17 cellular contexts compared by ENCODE assay signal in genomic region chr5:31921852-31922305, GRCh38.
A peak's percentile ranks its signal among the peaks of the same experiment; 100 is the strongest.
DNase-seq lines count a peak whose midpoint lies in the region; ATAC-seq and TF ChIP-seq lines count a peak whose summit lies in the region.
"Had no signal": no experiment of that assay in that cellular context is flagged by ENCODE, and none has a peak within 500 bp of the region (broad histone marks: within the 10 kb centered on the region; RNA-seq: fewer than 3 reads in every experiment).

No MANE protein-coding gene starts in this region.

- H3K14ac ChIP-seq in neuronal stem cell (ENCODE audit: low read length) = no peak overlapping the region

- intact Hi-C loops in PC-3 (cut with micrococcal nuclease) = no loop called here

- H4K8ac ChIP-seq in neuronal stem cell (ENCODE audit: low read depth, low read length) = no peak overlapping the region

- POLR2A ChIA-PET in PC-3 (lab: Charles Lee; ENCODE audit: unreplicated experiment) = interaction anchor here (0.6 kb wide), 1 partner anchor 1313 kb away, joined by 7 read pairs; no protein-coding TSS in a partner anchor

- H3K4me3 ChIP-seq in GM23338 (no peak overlapping the region), PC-3 (ENCODE audit: low read length) (no peak overlapping the region), neuronal stem cell (ENCODE audit: low read length in 2 of 2) (no peak overlapping the region)
- H3K4me3 ChIP-seq: BLaER1 treated with 17β-estradiol and CSF1 and Interleukin-3, amounts not matched to agents 10 nM and 100 nM; cardiac muscle cell; esophagus muscularis mucosa; right atrium auricular region had no signal

- H2AFZ ChIP-seq in GM23338 = no peak overlapping the region
- H2AFZ ChIP-seq in PC-3 (ENCODE audit: low read length) = no peak overlapping the region
- peak overlapping the region; percentile 23 for H2AFZ ChIP-seq in neuronal stem cell (ENCODE audit: low read length)

- H3K27me3 Mint-ChIP-seq in GM23338 (ENCODE audit: insufficient read depth, low read depth, poor library complexity) (peaks cover 3% of the 10 kb centered on the region), endothelial cell (ENCODE audit: unreplicated experiment) (peaks cover 3% of the 10 kb centered on the region)
- no peaks in the 10 kb centered on the region for H3K27me3 Mint-ChIP-seq in activated CD8-positive, alpha-beta memory T cell treated with anti-CD3 and anti-CD28 coated beads, Interleukin-2, amount 10 ng/mL, durations not matched to agents 7 days and 5 days

- no peak overlapping the region for H2BK120ac ChIP-seq in neuronal stem cell (ENCODE audit: low read depth, low read length)

- H3K4me1 Mint-ChIP-seq in GM23338 = peaks cover 5% of the 10 kb centered on the region; the same call in 2 of the 3 replicates
- H3K4me1 Mint-ChIP-seq in endothelial cell (ENCODE audit: unreplicated experiment) = peaks cover 47% of the 10 kb centered on the region
- H3K4me1 Mint-ChIP-seq in activated CD8-positive, alpha-beta memory T cell treated with anti-CD3 and anti-CD28 coated beads, Interleukin-2, amount 10 ng/mL, durations not matched to agents 7 days and 5 days = no peaks in the 10 kb centered on the region
- H3K4me1 Mint-ChIP-seq: immature natural killer cell, T-helper 17 cell had no signal

- H3K27me3 ChIP-seq in GM23338 (ENCODE audit: insufficient read depth) (no peaks in the 10 kb centered on the region), PC-3 (ENCODE audit: low read length) (no peaks in the 10 kb centered on the region), neuronal stem cell (ENCODE audit: control insufficient read depth in 3 of 3, insufficient read depth in 3 of 3, low read depth in 1 of 3, low read length in 3 of 3) (no peaks in the 10 kb centered on the region)
- H3K27me3 ChIP-seq: BLaER1 treated with 17β-estradiol and CSF1 and Interleukin-3, amounts not matched to agents 10 nM and 100 nM; cardiac muscle cell; esophagus muscularis mucosa; right atrium auricular region had no signal

- no peaks in the 10 kb centered on the region for H3K36me3 ChIP-seq in GM23338 (ENCODE audit: insufficient read depth)
- H3K36me3 ChIP-seq in PC-3 (ENCODE audit: low read depth, low read length) = no peaks in the 10 kb centered on the region
- H3K36me3 ChIP-seq in neuronal stem cell (replicated peaks in 1 of 2; ENCODE audit: control insufficient read depth in 2 of 2, insufficient read depth in 2 of 2, low read length in 2 of 2) = no peaks in the 10 kb centered on the region
- H3K36me3 ChIP-seq: BLaER1 treated with 17β-estradiol and CSF1 and Interleukin-3, amounts not matched to agents 10 nM and 100 nM; cardiac muscle cell; esophagus muscularis mucosa; right atrium auricular region had no signal

- H3K4me3 Mint-ChIP-seq in GM23338 (no peak overlapping the region), endothelial cell (ENCODE audit: unreplicated experiment) (no peak overlapping the region)
- no peak overlapping the region for H3K4me3 Mint-ChIP-seq in activated CD8-positive, alpha-beta memory T cell treated with anti-CD3 and anti-CD28 coated beads, Interleukin-2, amount 10 ng/mL, durations not matched to agents 7 days and 5 days
- H3K4me3 Mint-ChIP-seq: immature natural killer cell, T-helper 17 cell had no signal

- H3K18ac ChIP-seq in neuronal stem cell (ENCODE audit: low read length) = no peak overlapping the region

- no CpG with 5 or more reads among the region's 3 CpGs for WGBS in neuronal stem cell (ENCODE audit: extremely low coverage in 2 of 2, insufficient read length in 2 of 2, insufficient replicate concordance in 1 of 2), 2 donors

- H3K27ac Mint-ChIP-seq in GM23338 (no peak overlapping the region; the same call in 1 of the 2 replicates), endothelial cell (ENCODE audit: unreplicated experiment) (peak overlapping the region; percentile 89)
- no peak overlapping the region for H3K27ac Mint-ChIP-seq in activated CD8-positive, alpha-beta memory T cell treated with anti-CD3 and anti-CD28 coated beads, Interleukin-2, amount 10 ng/mL, durations not matched to agents 7 days and 5 days
- H3K27ac Mint-ChIP-seq: immature natural killer cell, T-helper 17 cell had no signal

- no peak overlapping the region for H2AK5ac ChIP-seq in neuronal stem cell (ENCODE audit: low read depth, low read length)

- no peaks in the 10 kb centered on the region for H3K9me3 ChIP-seq in PC-3 (ENCODE audit: low read length)
- H3K9me3 ChIP-seq in neuronal stem cell (replicated peaks in 1 of 2; ENCODE audit: control insufficient read depth in 2 of 2, insufficient read depth in 1 of 2, low read depth in 1 of 2, low read length in 2 of 2) = no peaks in the 10 kb centered on the region
- H3K9me3 ChIP-seq: BLaER1 treated with 17β-estradiol and CSF1 and Interleukin-3, amounts not matched to agents 10 nM and 100 nM; esophagus muscularis mucosa; right atrium auricular region had no signal

- CTCF ChIA-PET in PC-3 (lab: Charles Lee) = interaction anchor here (1.1 kb wide), 1 partner anchor 155 kb away, joined by 5 read pairs; no protein-coding TSS in a partner anchor
- CTCF ChIA-PET in activated CD8-positive, alpha-beta memory T cell treated with anti-CD3 and anti-CD28 coated beads, Interleukin-2, amount 10 ng/mL, durations not matched to agents 7 days and 5 days (lab: Charles Lee) = interaction anchor here (1.1 kb wide), 1 partner anchor 14 kb away, joined by 3 read pairs; no protein-coding TSS in a partner anchor

- H3K4me2 ChIP-seq in GM23338 (no peak overlapping the region), PC-3 (ENCODE audit: low read length) (peak overlapping the region; percentile 28), neuronal stem cell (ENCODE audit: insufficient read depth, low read length, poor library complexity, severe bottlenecking) (no peak overlapping the region)

- ATAC-seq in GM23338 (peak; percentile 87), PC-3 (peak; percentile 67)
- no peak for ATAC-seq in activated CD8-positive, alpha-beta memory T cell treated with anti-CD3 and anti-CD28 coated beads, Interleukin-2, amount 10 ng/mL, durations not matched to agents 7 days and 5 days
- ATAC-seq: T-helper 17 cell had no signal

- H4K20me1 ChIP-seq in GM23338 (replicated peaks; ENCODE audit: insufficient read depth) (no peaks in the 10 kb centered on the region), PC-3 (ENCODE audit: low read length) (no peaks in the 10 kb centered on the region)
- H4K20me1 ChIP-seq: BLaER1 treated with 17β-estradiol and CSF1 and Interleukin-3, amounts not matched to agents 10 nM and 100 nM had no signal

- H3K9me3 Mint-ChIP-seq in GM23338 (no peaks in the 10 kb centered on the region), endothelial cell (ENCODE audit: unreplicated experiment) (no peaks in the 10 kb centered on the region)
- no peaks in the 10 kb centered on the region for H3K9me3 Mint-ChIP-seq in activated CD8-positive, alpha-beta memory T cell treated with anti-CD3 and anti-CD28 coated beads, Interleukin-2, amount 10 ng/mL, durations not matched to agents 7 days and 5 days (ENCODE audit: low read depth)
- H3K9me3 Mint-ChIP-seq: immature natural killer cell had no signal

- no peaks in the 10 kb centered on the region for H3K36me3 Mint-ChIP-seq in GM23338 (ENCODE audit: low read depth)
- H3K36me3 Mint-ChIP-seq in endothelial cell (ENCODE audit: low read depth, unreplicated experiment) = peaks cover 19% of the 10 kb centered on the region
- no peaks in the 10 kb centered on the region for H3K36me3 Mint-ChIP-seq in activated CD8-positive, alpha-beta memory T cell treated with anti-CD3 and anti-CD28 coated beads, Interleukin-2, amount 10 ng/mL, durations not matched to agents 7 days and 5 days
- H3K36me3 Mint-ChIP-seq: immature natural killer cell had no signal

- H3K4ac ChIP-seq in neuronal stem cell (ENCODE audit: low read length) = no peak overlapping the region

- H3K4me1 ChIP-seq in GM23338 (ENCODE audit: insufficient read depth) (no peaks in the 10 kb centered on the region; the same call in 1 of the 2 replicates), PC-3 (ENCODE audit: insufficient read depth, low read length) (peaks cover 15% of the 10 kb centered on the region), neuronal stem cell (ENCODE audit: control insufficient read depth in 2 of 2, insufficient read depth in 1 of 2, low read depth in 1 of 2, low read length in 2 of 2) (peaks cover 0 to 4% of the 10 kb centered on the region in 2 donors)

- H3K27ac ChIP-seq in GM23338 (ENCODE audit: low read depth) (peak overlapping the region; percentile 65), PC-3 (ENCODE audit: low read length) (peak overlapping the region; percentile 82), neuronal stem cell (replicated peaks; ENCODE audit: low read length) (peak overlapping the region; percentile 38)
- H3K27ac ChIP-seq: BLaER1 treated with 17β-estradiol and CSF1 and Interleukin-3, amounts not matched to agents 10 nM and 100 nM; cardiac muscle cell; esophagus muscularis mucosa; right atrium auricular region had no signal

- H3F3A ChIP-seq in GM23338 (replicated peaks; ENCODE audit: low read depth) (no peaks in the 10 kb centered on the region), PC-3 (ENCODE audit: low read length, unreplicated experiment) (no peaks in the 10 kb centered on the region)

- BruUV-seq in PC-3 (replicated peaks; lab: Mats Ljungman, UMichigan) = no TSS peak

- H3K79me1 ChIP-seq in neuronal stem cell (ENCODE audit: low read depth, low read length) = no peaks in the 10 kb centered on the region

- no peak overlapping the region for H3K23ac ChIP-seq in neuronal stem cell (ENCODE audit: low read depth, low read length, poor library complexity)

- no peaks in the 10 kb centered on the region for H3K79me2 ChIP-seq in GM23338 (replicated peaks; ENCODE audit: insufficient read depth)
- no peaks in the 10 kb centered on the region for H3K79me2 ChIP-seq in PC-3 (ENCODE audit: low read length)

- H4K91ac ChIP-seq in neuronal stem cell (ENCODE audit: low read depth, low read length, poor library complexity) = no peak overlapping the region

- TF ChIP-seq CTCF in GM23338 (conservative IDR thresholded peaks at IDR 0.05; ENCODE audit: low read depth in 2 of 2) (no peak), PC-3 (conservative IDR thresholded peaks at IDR 0.05; ENCODE audit: low read depth, low read length) (no peak), endothelial cell (IDR thresholded peaks at IDR 0.05; ENCODE audit: unreplicated experiment) (no peak)

- no peak overlapping the region for H2BK15ac ChIP-seq in neuronal stem cell (ENCODE audit: low read length)

- H2BK5ac ChIP-seq in neuronal stem cell (ENCODE audit: low read length) = no peak overlapping the region

- DNase-seq in GM23338 (ENCODE audit: low spot score) = peak; percentile 77
- DNase-seq in PC-3 = peak; percentile 86
- no peak for DNase-seq in endothelial cell (ENCODE audit: low spot score)
- no peak for DNase-seq in neuronal stem cell (ENCODE audit: low spot score)
- DNase-seq in activated CD8-positive, alpha-beta memory T cell treated with anti-CD3 and anti-CD28 coated beads, Interleukin-2, amount 10 ng/mL, durations not matched to agents 7 days and 5 days = no peak
- DNase-seq in HuH-7.5 (ENCODE audit: low spot score) = no peak
- no peak for DNase-seq in activated naive CD4-positive, alpha-beta T cell treated with anti-CD3 and anti-CD28 coated beads, Interleukin-2, amount 50 U/mL, for 16 hours
- DNase-seq in activated CD4-positive, CD25-positive, alpha-beta regulatory T cell (lab: John Stamatoyannopoulos, UW) = no peak
- DNase-seq: activated CD4-positive, alpha-beta T cell treated with anti-CD3 and anti-CD28 coated beads, Interleukin-2, amount 50 U/mL, for 4 hours; GF-D8; immature natural killer cell; NCI-H2171; T-helper 17 cell had no signal

- H3K9me2 ChIP-seq in GM23338 (ENCODE audit: insufficient read depth) = no peaks in the 10 kb centered on the region
- H3K9me2 ChIP-seq in PC-3 (replicated peaks; ENCODE audit: low read length) = no peaks in the 10 kb centered on the region

- H3K9ac ChIP-seq in PC-3 (ENCODE audit: low read length) (peak overlapping the region; percentile 40), neuronal stem cell (ENCODE audit: low read depth, low read length, poor library complexity) (no peak overlapping the region)
- H3K9ac ChIP-seq: BLaER1 treated with 17β-estradiol and CSF1 and Interleukin-3, amounts not matched to agents 10 nM and 100 nM had no signal

- H2BK12ac ChIP-seq in neuronal stem cell (ENCODE audit: low read length) = no peak overlapping the region

Comparison
In these comparisons a context has a peak if more than half of its experiments do, and no peak if none do; other contexts are left out.
1. DNase-seq: peak in GM23338 (single experiment) and PC-3 (single experiment); none in endothelial cell (single experiment), neuronal stem cell (single experiment), activated CD8-positive, alpha-beta memory T cell treated with anti-CD3 and anti-CD28 coated beads, Interleukin-2, amount 10 ng/mL, durations not matched to agents 7 days and 5 days (single experiment), HuH-7.5 (single experiment), activated naive CD4-positive, alpha-beta T cell treated with anti-CD3 and anti-CD28 coated beads, Interleukin-2, amount 50 U/mL, for 16 hours (single experiment) and activated CD4-positive, CD25-positive, alpha-beta regulatory T cell (0 of 4).
2. Peak in every context shown above with its lines, with median percentiles within 50 percentile points of each other: H3K27ac ChIP-seq.